ENCODE assay signal across 1 cellular context in the genomic region with DNA sequence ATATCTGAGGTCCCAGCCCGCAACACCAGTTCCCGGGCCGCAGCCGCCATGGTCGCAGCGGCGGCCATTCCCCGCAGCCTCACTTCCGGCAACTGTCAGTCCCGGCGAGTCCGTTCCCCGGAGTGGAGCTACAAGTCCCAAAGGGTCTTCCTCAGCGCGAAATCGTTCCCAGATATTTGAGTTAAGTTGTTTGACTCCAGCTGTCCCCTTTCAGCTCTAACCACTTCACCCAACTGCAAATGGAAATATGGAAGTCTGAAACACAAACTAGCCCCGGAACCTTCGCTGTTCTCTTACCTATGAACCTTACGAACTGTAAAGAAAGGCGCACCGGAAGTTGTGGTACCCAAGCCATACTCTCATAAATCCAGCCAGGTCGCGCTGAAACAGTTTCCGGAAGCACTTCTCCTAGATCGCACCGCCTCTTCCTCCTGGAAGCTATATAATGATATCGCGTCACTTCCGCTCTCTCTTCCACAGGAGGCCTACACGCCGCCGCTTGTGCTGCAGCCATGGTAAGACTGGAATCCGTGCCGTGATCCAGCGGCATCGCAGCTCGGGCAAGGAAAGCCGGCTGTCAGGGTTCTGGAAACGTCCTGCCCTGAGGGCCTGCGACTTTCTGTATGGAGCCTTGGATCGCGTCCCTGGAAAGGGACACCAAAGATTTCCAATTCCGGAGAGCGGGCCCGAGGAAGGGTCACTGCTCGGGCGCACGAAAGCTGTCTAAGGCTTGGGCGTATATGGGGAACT.
TF ChIP-seq lines count a peak whose summit lies in the region.

A gene (plus strand): TSS at position 468 of the 750 bp plus-strand sequence. CDS start 45 bp downstream, at position 513.
A gene with protein sequence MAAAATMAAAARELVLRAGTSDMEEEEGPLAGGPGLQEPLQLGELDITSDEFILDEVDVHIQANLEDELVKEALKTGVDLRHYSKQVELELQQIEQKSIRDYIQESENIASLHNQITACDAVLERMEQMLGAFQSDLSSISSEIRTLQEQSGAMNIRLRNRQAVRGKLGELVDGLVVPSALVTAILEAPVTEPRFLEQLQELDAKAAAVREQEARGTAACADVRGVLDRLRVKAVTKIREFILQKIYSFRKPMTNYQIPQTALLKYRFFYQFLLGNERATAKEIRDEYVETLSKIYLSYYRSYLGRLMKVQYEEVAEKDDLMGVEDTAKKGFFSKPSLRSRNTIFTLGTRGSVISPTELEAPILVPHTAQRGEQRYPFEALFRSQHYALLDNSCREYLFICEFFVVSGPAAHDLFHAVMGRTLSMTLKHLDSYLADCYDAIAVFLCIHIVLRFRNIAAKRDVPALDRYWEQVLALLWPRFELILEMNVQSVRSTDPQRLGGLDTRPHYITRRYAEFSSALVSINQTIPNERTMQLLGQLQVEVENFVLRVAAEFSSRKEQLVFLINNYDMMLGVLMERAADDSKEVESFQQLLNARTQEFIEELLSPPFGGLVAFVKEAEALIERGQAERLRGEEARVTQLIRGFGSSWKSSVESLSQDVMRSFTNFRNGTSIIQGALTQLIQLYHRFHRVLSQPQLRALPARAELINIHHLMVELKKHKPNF (minus strand): TSS at position 269 of the 750 bp plus-strand sequence. CDS start 201 bp downstream, at position 68.

TF ChIP-seq in HepG2, 621 proteins besides CTCF, POLR2A, EP300 and RAD21 (continued from another document and continues in another):
- TF ChIP-seq, protein P1, sequence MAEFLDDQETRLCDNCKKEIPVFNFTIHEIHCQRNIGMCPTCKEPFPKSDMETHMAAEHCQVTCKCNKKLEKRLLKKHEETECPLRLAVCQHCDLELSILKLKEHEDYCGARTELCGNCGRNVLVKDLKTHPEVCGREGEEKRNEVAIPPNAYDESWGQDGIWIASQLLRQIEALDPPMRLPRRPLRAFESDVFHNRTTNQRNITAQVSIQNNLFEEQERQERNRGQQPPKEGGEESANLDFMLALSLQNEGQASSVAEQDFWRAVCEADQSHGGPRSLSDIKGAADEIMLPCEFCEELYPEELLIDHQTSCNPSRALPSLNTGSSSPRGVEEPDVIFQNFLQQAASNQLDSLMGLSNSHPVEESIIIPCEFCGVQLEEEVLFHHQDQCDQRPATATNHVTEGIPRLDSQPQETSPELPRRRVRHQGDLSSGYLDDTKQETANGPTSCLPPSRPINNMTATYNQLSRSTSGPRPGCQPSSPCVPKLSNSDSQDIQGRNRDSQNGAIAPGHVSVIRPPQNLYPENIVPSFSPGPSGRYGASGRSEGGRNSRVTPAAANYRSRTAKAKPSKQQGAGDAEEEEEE (CRISPR knock-in tag; IDR thresholded peaks at IDR 0.05; ENCODE audit: borderline replicate concordance): peak; percentile 27
- TF ChIP-seq ARNT (IDR thresholded peaks at IDR 0.05): no peak
- TF ChIP-seq, protein P2, sequence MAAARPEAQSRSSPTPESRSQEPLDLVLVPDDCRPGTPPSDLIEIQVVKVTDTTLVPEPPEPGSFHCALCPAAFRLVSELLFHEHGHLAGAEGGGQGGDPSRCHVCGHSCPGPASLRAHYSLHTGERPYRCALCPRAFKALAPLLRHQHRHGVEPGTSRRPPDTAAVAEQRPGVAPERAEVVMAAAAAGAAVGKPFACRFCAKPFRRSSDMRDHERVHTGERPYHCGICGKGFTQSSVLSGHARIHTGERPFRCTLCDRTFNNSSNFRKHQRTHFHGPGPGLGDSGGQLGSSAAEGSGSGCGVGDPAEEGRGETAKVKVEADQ (CRISPR knock-in tag; IDR thresholded peaks at IDR 0.05; ENCODE audit: borderline replicate concordance): peak; percentile 84
- TF ChIP-seq ZNF788 (CRISPR knock-in tag; IDR thresholded peaks at IDR 0.05; ENCODE audit: borderline replicate concordance): peak; percentile 86; the same call in 1 of the 2 replicates
- no peak for TF ChIP-seq ZNF816 (CRISPR knock-in tag; IDR thresholded peaks at IDR 0.05; ENCODE audit: borderline replicate concordance)
- TF ChIP-seq, protein P3, sequence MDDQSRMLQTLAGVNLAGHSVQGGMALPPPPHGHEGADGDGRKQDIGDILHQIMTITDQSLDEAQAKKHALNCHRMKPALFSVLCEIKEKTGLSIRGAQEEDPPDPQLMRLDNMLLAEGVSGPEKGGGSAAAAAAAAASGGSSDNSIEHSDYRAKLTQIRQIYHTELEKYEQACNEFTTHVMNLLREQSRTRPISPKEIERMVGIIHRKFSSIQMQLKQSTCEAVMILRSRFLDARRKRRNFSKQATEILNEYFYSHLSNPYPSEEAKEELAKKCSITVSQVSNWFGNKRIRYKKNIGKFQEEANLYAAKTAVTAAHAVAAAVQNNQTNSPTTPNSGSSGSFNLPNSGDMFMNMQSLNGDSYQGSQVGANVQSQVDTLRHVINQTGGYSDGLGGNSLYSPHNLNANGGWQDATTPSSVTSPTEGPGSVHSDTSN (CRISPR knock-in tag; IDR thresholded peaks at IDR 0.05; ENCODE audit: borderline replicate concordance): peak; percentile 71; the same call in 1 of the 2 replicates
- TF ChIP-seq PHF8 (CRISPR knock-in tag; IDR thresholded peaks at IDR 0.05): peak; percentile 93
- TF ChIP-seq KDM2A (CRISPR knock-in tag; IDR thresholded peaks at IDR 0.05; ENCODE audit: borderline replicate concordance, low read depth): peak; percentile 90
- peak; percentile 58; the same call in 1 of the 2 replicates for TF ChIP-seq NCOR1 (IDR thresholded peaks at IDR 0.05; ENCODE audit: borderline replicate concordance, low read length)
- TF ChIP-seq NFKBIZ (CRISPR knock-in tag; IDR thresholded peaks at IDR 0.05): peak; percentile 75; the same call in 1 of the 2 replicates
- TF ChIP-seq, protein P4, sequence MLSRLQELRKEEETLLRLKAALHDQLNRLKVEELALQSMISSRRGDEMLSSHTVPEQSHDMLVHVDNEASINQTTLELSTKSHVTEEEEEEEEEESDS (CRISPR knock-in tag; IDR thresholded peaks at IDR 0.05; ENCODE audit: borderline replicate concordance): peak; percentile 62; the same call in 1 of the 2 replicates
- TF ChIP-seq STAT5B (CRISPR knock-in tag; IDR thresholded peaks at IDR 0.05): no peak
- peak; percentile 77 for TF ChIP-seq GATA4 (IDR thresholded peaks at IDR 0.05; ENCODE audit: borderline replicate concordance, low read depth)
- TF ChIP-seq, protein P5, sequence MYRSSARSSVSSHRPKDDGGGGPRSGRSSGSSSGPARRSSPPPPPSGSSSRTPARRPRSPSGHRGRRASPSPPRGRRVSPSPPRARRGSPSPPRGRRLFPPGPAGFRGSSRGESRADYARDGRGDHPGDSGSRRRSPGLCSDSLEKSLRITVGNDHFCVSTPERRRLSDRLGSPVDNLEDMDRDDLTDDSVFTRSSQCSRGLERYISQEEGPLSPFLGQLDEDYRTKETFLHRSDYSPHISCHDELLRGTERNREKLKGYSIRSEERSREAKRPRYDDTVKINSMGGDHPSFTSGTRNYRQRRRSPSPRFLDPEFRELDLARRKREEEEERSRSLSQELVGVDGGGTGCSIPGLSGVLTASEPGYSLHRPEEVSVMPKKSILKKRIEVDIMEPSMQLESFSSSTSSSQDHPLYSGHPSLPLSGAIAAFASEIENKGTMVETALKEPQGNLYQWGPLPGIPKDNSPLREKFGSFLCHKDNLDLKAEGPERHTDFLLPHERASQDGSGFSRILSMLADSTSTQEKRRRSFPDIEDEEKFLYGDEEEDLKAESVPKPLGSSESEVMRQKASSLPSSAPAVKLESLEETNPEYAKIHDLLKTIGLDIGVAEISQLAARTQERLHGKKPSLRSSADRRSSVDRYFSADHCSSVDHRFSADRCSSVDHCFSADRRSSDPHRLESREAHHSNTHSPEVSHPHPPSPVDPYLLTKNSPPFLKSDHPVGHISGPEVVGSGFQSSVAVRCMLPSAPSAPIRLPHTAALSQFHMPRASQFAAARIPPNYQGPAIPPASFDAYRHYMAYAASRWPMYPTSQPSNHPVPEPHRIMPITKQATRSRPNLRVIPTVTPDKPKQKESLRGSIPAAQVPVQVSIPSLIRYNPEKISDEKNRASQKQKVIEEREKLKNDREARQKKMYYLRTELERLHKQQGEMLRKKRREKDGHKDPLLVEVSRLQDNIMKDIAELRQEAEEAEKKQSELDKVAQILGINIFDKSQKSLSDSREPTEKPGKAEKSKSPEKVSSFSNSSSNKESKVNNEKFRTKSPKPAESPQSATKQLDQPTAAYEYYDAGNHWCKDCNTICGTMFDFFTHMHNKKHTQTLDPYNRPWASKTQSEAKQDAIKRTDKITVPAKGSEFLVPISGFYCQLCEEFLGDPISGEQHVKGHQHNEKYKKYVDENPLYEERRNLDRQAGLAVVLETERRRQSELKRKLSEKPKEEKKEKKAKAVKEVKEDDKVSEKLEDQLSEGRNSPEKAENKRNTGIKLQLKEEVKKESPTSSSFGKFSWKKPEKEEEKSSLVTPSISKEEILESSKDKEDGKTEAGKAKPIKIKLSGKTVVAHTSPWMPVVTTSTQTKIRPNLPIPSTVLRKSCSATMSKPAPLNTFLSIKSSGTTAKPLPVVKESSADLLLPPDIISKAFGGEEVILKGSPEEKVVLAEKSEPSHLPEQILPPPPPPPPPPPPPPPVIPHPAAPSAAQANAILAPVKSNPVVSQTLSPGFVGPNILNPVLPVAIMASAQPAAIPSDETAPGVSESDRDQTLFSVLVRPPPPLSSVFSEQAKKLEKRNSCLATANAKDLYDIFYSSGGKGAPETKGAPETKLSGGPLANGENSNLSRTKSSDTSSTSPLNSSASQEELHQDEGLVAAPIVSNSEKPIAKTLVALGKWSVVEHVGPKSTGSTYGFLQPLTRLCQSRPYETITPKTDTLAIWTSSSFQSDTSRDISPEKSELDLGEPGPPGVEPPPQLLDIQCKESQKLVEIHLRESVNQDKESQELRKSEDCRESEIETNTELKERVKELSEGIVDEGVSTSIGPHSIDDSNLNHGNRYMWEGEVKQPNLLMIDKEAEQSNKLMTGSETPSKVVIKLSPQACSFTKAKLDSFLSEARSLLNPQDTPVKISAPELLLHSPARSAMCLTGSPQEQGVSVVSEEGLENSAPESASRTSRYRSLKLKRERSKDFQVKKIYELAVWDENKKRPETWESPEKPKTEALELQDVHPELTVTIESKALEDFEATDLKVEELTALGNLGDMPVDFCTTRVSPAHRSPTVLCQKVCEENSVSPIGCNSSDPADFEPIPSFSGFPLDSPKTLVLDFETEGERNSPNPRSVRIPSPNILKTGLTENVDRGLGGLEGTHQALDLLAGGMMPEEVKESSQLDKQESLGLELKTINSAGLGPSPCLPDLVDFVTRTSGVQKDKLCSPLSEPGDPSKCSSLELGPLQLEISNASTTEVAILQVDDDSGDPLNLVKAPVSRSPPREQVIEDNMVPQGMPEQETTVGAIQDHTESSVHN (CRISPR knock-in tag; IDR thresholded peaks at IDR 0.05): 0 out of 2 replicates have a peak, but pooled peaks have one; percentile 21
- peak; percentile 60; the same call in 1 of the 2 replicates for TF ChIP-seq KDM1A (CRISPR knock-in tag; IDR thresholded peaks at IDR 0.05)
- TF ChIP-seq RFX5 (IDR thresholded peaks at IDR 0.05; ENCODE audit: low read depth, low read length): peak; percentile 64; the same call in 1 of the 2 replicates
- TF ChIP-seq MEF2D (CRISPR knock-in tag; IDR thresholded peaks at IDR 0.05): peak; percentile 76
- TF ChIP-seq POGZ (CRISPR knock-in tag; IDR thresholded peaks at IDR 0.05): peak; percentile 68
- no peak for TF ChIP-seq CBX2 (IDR thresholded peaks at IDR 0.05; ENCODE audit: low read depth, low read length)
- TF ChIP-seq CBX2 (CRISPR knock-in tag; IDR thresholded peaks at IDR 0.05; ENCODE audit: low read depth): no peak
- TF ChIP-seq ZKSCAN1 (IDR thresholded peaks at IDR 0.05; ENCODE audit: low read length): 0 out of 2 replicates have a peak, but pooled peaks have one; percentile 10
- TF ChIP-seq SAFB2 (CRISPR knock-in tag; IDR thresholded peaks at IDR 0.05; ENCODE audit: borderline replicate concordance, low read depth): peak; percentile 96
- peak; percentile 77 for TF ChIP-seq ZIK1 (CRISPR knock-in tag; IDR thresholded peaks at IDR 0.05; ENCODE audit: borderline replicate concordance, low read depth)
- TF ChIP-seq, protein P6, sequence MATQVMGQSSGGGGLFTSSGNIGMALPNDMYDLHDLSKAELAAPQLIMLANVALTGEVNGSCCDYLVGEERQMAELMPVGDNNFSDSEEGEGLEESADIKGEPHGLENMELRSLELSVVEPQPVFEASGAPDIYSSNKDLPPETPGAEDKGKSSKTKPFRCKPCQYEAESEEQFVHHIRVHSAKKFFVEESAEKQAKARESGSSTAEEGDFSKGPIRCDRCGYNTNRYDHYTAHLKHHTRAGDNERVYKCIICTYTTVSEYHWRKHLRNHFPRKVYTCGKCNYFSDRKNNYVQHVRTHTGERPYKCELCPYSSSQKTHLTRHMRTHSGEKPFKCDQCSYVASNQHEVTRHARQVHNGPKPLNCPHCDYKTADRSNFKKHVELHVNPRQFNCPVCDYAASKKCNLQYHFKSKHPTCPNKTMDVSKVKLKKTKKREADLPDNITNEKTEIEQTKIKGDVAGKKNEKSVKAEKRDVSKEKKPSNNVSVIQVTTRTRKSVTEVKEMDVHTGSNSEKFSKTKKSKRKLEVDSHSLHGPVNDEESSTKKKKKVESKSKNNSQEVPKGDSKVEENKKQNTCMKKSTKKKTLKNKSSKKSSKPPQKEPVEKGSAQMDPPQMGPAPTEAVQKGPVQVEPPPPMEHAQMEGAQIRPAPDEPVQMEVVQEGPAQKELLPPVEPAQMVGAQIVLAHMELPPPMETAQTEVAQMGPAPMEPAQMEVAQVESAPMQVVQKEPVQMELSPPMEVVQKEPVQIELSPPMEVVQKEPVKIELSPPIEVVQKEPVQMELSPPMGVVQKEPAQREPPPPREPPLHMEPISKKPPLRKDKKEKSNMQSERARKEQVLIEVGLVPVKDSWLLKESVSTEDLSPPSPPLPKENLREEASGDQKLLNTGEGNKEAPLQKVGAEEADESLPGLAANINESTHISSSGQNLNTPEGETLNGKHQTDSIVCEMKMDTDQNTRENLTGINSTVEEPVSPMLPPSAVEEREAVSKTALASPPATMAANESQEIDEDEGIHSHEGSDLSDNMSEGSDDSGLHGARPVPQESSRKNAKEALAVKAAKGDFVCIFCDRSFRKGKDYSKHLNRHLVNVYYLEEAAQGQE (IDR thresholded peaks at IDR 0.05; ENCODE audit: borderline replicate concordance in 1 of 2, low read depth in 1 of 2, low read length in 2 of 2): peak in 1 of 2 experiments; percentile 62; a peak in 1 of 4 replicates
- TF ChIP-seq ATF7-NPFF (CRISPR knock-in tag; IDR thresholded peaks at IDR 0.05; ENCODE audit: low read depth): peak; percentile 54
- TF ChIP-seq CREB1 (IDR thresholded peaks at IDR 0.05): peak; percentile 93
- TF ChIP-seq CREB1 (CRISPR knock-in tag; IDR thresholded peaks at IDR 0.05): peak; percentile 98
- peak; percentile 81 for TF ChIP-seq ZNF12 (CRISPR knock-in tag; IDR thresholded peaks at IDR 0.05)
- TF ChIP-seq ZNF253 (CRISPR knock-in tag; IDR thresholded peaks at IDR 0.05; ENCODE audit: borderline replicate concordance): peak; percentile 90; the same call in 1 of the 2 replicates
